Comparison of ENCODE assay signal across 1 cellular context in genomic region chr1:28516518-28516956, GRCh38.
TF ChIP-seq lines count a peak whose summit lies in the region.

No MANE protein-coding gene starts in this region.

TF ChIP-seq in IMR-90, 13 proteins besides CTCF, POLR2A, EP300 and RAD21 (continued from another document):
- no peak for TF ChIP-seq FOS (IDR thresholded peaks at IDR 0.05; ENCODE audit: low read depth, low read length)
- no peak for TF ChIP-seq ELK1 (IDR thresholded peaks at IDR 0.05; ENCODE audit: borderline replicate concordance, low read depth, low read length)
